1 cellular context compared by ENCODE assay signal in the genomic region with DNA sequence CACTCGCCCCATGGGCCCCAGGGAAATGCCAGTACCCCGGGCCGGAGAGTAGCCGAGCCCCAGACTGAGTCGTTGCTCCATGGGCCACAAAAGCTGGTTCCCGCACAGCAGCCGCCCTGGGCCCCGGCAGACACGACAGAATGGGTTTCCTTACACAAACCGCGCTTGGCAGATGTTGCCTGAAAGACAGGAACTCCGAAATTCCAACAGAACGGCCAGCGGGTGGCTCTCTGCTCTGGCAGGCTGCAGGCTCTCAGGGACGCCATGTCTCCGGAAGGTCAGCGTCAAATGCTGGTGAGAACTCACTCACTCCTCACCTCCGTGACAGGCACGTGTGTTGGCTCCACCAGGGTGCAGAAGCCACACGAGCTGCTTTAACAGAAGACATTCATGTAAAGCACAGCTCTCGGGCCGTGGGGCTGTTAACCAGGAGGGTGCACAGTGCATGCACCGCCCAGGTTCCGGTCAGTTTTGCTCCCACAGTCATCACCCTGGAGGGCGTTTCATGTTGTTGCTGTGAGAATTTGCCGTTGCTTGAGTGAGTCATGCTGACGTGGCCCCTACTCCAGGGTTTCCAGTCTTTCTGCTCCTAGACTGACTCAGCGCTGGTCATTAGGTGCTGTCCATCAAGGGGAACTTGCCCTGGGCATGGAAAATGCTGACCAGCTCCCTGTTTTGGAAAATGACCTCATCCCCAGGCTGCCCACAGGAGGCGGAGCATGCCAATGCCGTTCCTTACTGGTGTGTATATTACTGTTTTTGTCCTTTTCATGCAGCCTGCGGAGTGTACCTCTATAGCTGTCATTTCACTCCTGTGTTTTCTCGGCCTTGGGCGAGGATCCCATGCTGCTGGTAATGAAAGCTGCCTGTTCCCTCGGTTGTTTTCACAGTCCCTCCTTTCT.
A peak's percentile ranks its signal among the peaks of the same experiment; 100 is the strongest.
TF ChIP-seq lines count a peak whose summit lies in the region.

No MANE protein-coding gene starts in this region.

TF ChIP-seq in K562, 482 proteins besides CTCF, POLR2A, EP300 and RAD21 (continued from another document):
- TF ChIP-seq, protein P1, sequence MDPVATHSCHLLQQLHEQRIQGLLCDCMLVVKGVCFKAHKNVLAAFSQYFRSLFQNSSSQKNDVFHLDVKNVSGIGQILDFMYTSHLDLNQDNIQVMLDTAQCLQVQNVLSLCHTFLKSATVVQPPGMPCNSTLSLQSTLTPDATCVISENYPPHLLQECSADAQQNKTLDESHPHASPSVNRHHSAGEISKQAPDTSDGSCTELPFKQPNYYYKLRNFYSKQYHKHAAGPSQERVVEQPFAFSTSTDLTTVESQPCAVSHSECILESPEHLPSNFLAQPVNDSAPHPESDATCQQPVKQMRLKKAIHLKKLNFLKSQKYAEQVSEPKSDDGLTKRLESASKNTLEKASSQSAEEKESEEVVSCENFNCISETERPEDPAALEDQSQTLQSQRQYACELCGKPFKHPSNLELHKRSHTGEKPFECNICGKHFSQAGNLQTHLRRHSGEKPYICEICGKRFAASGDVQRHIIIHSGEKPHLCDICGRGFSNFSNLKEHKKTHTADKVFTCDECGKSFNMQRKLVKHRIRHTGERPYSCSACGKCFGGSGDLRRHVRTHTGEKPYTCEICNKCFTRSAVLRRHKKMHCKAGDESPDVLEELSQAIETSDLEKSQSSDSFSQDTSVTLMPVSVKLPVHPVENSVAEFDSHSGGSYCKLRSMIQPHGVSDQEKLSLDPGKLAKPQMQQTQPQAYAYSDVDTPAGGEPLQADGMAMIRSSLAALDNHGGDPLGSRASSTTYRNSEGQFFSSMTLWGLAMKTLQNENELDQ (CRISPR knock-in tag; IDR thresholded peaks at IDR 0.05; ENCODE audit: borderline replicate concordance), result peak; percentile 51; the same call in 1 of the 2 replicates
- TF ChIP-seq XRCC5 (IDR thresholded peaks at IDR 0.05; ENCODE audit: low read depth, low read length) (no peak), PURB (CRISPR knock-in tag; IDR thresholded peaks at IDR 0.05; ENCODE audit: low read depth) (no peak), FOXM1 (IDR thresholded peaks at IDR 0.05; ENCODE audit: low read depth) (no peak), FOXM1 (CRISPR knock-in tag; IDR thresholded peaks at IDR 0.05; ENCODE audit: low read depth) (peak; percentile 59; the same call in 1 of the 2 replicates), SIN3B (IDR thresholded peaks at IDR 0.05; ENCODE audit: low read depth) (no peak)
